In genomic region chr2:112755444-112755843, GRCh38 we compare ENCODE assay signal across 2 cellular contexts.
TF ChIP-seq lines count a peak whose summit lies in the region.

No MANE protein-coding gene starts in this region.

TF ChIP-seq in HepG2, 621 proteins besides CTCF, POLR2A, EP300 and RAD21:
- TF ChIP-seq, protein P1, sequence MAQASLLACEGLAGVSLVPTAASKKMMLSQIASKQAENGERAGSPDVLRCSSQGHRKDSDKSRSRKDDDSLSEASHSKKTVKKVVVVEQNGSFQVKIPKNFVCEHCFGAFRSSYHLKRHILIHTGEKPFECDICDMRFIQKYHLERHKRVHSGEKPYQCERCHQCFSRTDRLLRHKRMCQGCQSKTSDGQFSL (CRISPR knock-in tag; IDR thresholded peaks at IDR 0.05), result no peak
- TF ChIP-seq KDM5B (CRISPR knock-in tag; IDR thresholded peaks at IDR 0.05; ENCODE audit: borderline replicate concordance) (no peak), NFYB (CRISPR knock-in tag; IDR thresholded peaks at IDR 0.05) (no peak), THAP11 (CRISPR knock-in tag; IDR thresholded peaks at IDR 0.05) (no peak), ZNF576 (CRISPR knock-in tag; IDR thresholded peaks at IDR 0.05) (no peak), ATF7 (IDR thresholded peaks at IDR 0.05) (no peak), ATF7 (CRISPR knock-in tag; IDR thresholded peaks at IDR 0.05) (no peak), MYNN (CRISPR knock-in tag; IDR thresholded peaks at IDR 0.05; ENCODE audit: low read depth) (no peak), ARID2 (CRISPR knock-in tag; IDR thresholded peaks at IDR 0.05; ENCODE audit: borderline replicate concordance) (no peak)
- TF ChIP-seq, protein P2, sequence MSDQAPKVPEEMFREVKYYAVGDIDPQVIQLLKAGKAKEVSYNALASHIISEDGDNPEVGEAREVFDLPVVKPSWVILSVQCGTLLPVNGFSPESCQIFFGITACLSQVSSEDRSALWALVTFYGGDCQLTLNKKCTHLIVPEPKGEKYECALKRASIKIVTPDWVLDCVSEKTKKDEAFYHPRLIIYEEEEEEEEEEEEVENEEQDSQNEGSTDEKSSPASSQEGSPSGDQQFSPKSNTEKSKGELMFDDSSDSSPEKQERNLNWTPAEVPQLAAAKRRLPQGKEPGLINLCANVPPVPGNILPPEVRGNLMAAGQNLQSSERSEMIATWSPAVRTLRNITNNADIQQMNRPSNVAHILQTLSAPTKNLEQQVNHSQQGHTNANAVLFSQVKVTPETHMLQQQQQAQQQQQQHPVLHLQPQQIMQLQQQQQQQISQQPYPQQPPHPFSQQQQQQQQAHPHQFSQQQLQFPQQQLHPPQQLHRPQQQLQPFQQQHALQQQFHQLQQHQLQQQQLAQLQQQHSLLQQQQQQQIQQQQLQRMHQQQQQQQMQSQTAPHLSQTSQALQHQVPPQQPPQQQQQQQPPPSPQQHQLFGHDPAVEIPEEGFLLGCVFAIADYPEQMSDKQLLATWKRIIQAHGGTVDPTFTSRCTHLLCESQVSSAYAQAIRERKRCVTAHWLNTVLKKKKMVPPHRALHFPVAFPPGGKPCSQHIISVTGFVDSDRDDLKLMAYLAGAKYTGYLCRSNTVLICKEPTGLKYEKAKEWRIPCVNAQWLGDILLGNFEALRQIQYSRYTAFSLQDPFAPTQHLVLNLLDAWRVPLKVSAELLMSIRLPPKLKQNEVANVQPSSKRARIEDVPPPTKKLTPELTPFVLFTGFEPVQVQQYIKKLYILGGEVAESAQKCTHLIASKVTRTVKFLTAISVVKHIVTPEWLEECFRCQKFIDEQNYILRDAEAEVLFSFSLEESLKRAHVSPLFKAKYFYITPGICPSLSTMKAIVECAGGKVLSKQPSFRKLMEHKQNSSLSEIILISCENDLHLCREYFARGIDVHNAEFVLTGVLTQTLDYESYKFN (CRISPR knock-in tag; conservative IDR thresholded peaks at IDR 0.05), result no peak
- TF ChIP-seq, protein P3, sequence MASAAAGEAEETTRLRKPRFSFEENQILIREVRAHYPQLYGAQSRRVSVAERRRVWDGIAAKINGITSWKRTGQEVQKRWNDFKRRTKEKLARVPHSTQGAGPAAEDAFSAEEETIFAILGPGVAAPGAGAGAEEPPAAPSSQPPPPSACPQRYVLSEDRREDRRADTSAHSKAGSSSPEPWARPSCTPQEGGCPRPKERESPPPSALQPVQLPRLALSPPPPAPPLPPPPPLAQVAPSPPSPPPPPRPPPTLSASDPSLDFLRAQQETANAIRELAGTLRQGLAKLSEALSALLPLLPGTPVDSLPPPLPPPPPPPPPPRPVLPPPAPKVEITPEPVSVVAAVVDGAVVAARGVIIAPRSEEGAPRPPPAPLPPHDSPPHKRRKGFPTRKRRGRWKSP (CRISPR knock-in tag; IDR thresholded peaks at IDR 0.05), result no peak
TF ChIP-seq in HepG2: peak in this region for 0.

TF ChIP-seq in IMR-90, 13 proteins besides CTCF, POLR2A, EP300 and RAD21:
- TF ChIP-seq FOS (IDR thresholded peaks at IDR 0.05; ENCODE audit: low read depth, low read length) (no peak), RFX5 (IDR thresholded peaks at IDR 0.05; ENCODE audit: low read depth, low read length) (no peak), CHD1 (IDR thresholded peaks at IDR 0.05; ENCODE audit: low read depth, low read length) (no peak), SMC3 (IDR thresholded peaks at IDR 0.05; ENCODE audit: low read depth, low read length) (no peak), MXI1 (IDR thresholded peaks at IDR 0.05; ENCODE audit: borderline replicate concordance, low read depth, low read length) (no peak), NFE2L2 (IDR thresholded peaks at IDR 0.05; ENCODE audit: low read depth, low read length) (no peak), CEBPB (IDR thresholded peaks at IDR 0.05; ENCODE audit: low read depth, low read length) (no peak), RCOR1 (IDR thresholded peaks at IDR 0.05; ENCODE audit: insufficient replicate concordance, low read length) (no peak), MAZ (IDR thresholded peaks at IDR 0.05; ENCODE audit: borderline replicate concordance, low read depth, low read length) (no peak), MAFK (IDR thresholded peaks at IDR 0.05; ENCODE audit: low read depth, low read length) (no peak), USF2 (IDR thresholded peaks at IDR 0.05; ENCODE audit: low read depth, low read length) (no peak), ELK1 (IDR thresholded peaks at IDR 0.05; ENCODE audit: borderline replicate concordance, low read depth, low read length) (no peak), BHLHE40 (IDR thresholded peaks at IDR 0.05; ENCODE audit: low read depth, low read length) (no peak)
